ENCODE assay signal across 16 cellular contexts in genomic region chr1:114089502-114090138, GRCh38.
DNase-seq lines count a peak whose midpoint lies in the region; ATAC-seq and TF ChIP-seq lines count a peak whose summit lies in the region.
"Had no signal": no experiment of that assay in that cellular context is flagged by ENCODE, and none has a peak within 500 bp of the region (broad histone marks: within the 10 kb centered on the region; RNA-seq: fewer than 3 reads in every experiment).

No MANE protein-coding gene starts in this region.

- no peaks in the 10 kb centered on the region for H3K9me2 ChIP-seq in PC-9 (ENCODE audit: insufficient read depth)

- H3K4me3 ChIP-seq in PC-9 (no peak overlapping the region), right cardiac atrium (ENCODE audit: low read length) (no peak overlapping the region)
- H3K4me3 ChIP-seq: BLaER1 had no signal

- H3K9me3 ChIP-seq in PC-9 (ENCODE audit: insufficient read depth, low read depth) (peaks cover 15% of the 10 kb centered on the region), right cardiac atrium (ENCODE audit: control insufficient read depth, low read length) (no peaks in the 10 kb centered on the region)
- H3K9me3 ChIP-seq: BLaER1, Caco-2 had no signal

- POLR2A ChIA-PET in PC-9 (lab: Charles Lee; ENCODE audit: unreplicated experiment) = no interaction called here

- no peaks in the 10 kb centered on the region for H3K36me3 ChIP-seq in PC-9 (ENCODE audit: low read depth)
- H3K36me3 ChIP-seq: BLaER1 had no signal

- peak overlapping the region; percentile 73 for H3K27ac ChIP-seq in PC-9
- H3K27ac ChIP-seq in foreskin keratinocyte = peak overlapping the region; percentile 24
- H3K27ac ChIP-seq in right cardiac atrium (ENCODE audit: low read length) = no peak overlapping the region
- H3K27ac ChIP-seq: BLaER1 had no signal

- H3K27me3 ChIP-seq in PC-9 (ENCODE audit: insufficient read depth, low read depth) = no peaks in the 10 kb centered on the region
- H3K27me3 ChIP-seq in foreskin keratinocyte = no peaks in the 10 kb centered on the region
- H3K27me3 ChIP-seq in right cardiac atrium (ENCODE audit: control insufficient read depth, insufficient read depth) = no peaks in the 10 kb centered on the region
- H3K27me3 ChIP-seq: BLaER1 had no signal

- no peak overlapping the region for H2AFZ ChIP-seq in PC-9

- H3K4me1 ChIP-seq in PC-9 (replicated peaks; ENCODE audit: insufficient read depth) (peaks cover 61% of the 10 kb centered on the region), foreskin keratinocyte (peaks cover 19% of the 10 kb centered on the region), right cardiac atrium (ENCODE audit: control insufficient read depth, insufficient read depth, low read length) (no peaks in the 10 kb centered on the region)
- H3K4me1 ChIP-seq: BLaER1 had no signal

- TF ChIP-seq CTCF in PC-9 (conservative IDR thresholded peaks at IDR 0.05) (no peak), foreskin keratinocyte (conservative IDR thresholded peaks at IDR 0.05) (no peak)

- CTCF ChIA-PET in PC-9 (lab: Charles Lee) = no interaction called here

- no peaks in the 10 kb centered on the region for H3K79me2 ChIP-seq in PC-9 (ENCODE audit: low read depth)

- peak overlapping the region; percentile 16 for H3K4me2 ChIP-seq in PC-9
- H3K4me2 ChIP-seq: BLaER1 had no signal

- ATAC-seq in foreskin keratinocyte (peak; percentile 74), right cardiac atrium (no peak)
- ATAC-seq: HepG2 had no signal

- peak; percentile 3 for DNase-seq in activated effector memory CD4-positive, alpha-beta T cell treated with anti-CD3 and anti-CD28 coated beads, Interleukin-2, amount 50 U/mL, for 16 hours
- DNase-seq in activated effector memory CD4-positive, alpha-beta T cell treated with Interleukin-2 at 50 U/mL for 16 hours = no peak
- peak in 1 of 2 experiments; percentile 45 for DNase-seq in PC-9
- peak in 1 of 2 donors; percentile 66 for DNase-seq in foreskin keratinocyte
- no peak for DNase-seq in epidermal melanocyte (ENCODE audit: insufficient read length, low spot score)
- DNase-seq in DMS 273 treated with DMSO at 0.1 percent for 48 hours (lab: John Stamatoyannopoulos, UW) = no peak
- DNase-seq in right cardiac atrium = no peak
- DNase-seq: 8988T; AML-193; Caco-2; CD8-positive, alpha-beta memory T cell; DMS53; GF-D8; H7 had no signal

- H3F3A ChIP-seq in PC-9 (ENCODE audit: insufficient read depth, low read depth) = peaks cover 46% of the 10 kb centered on the region

- 82% methylated on average over 4 of the region's 4 CpGs for WGBS in right cardiac atrium

- intact Hi-C loops in PC-9 (cut with micrococcal nuclease; ENCODE audit: unreplicated experiment) = no loop called here
- intact Hi-C loops in right cardiac atrium (cut with DNase I) = no loop called here

- H4K20me1 ChIP-seq in PC-9 (ENCODE audit: insufficient read depth) = no peaks in the 10 kb centered on the region
- H4K20me1 ChIP-seq: BLaER1 had no signal

- no TSS peak for BruUV-seq in PC-9 (replicated peaks; lab: Mats Ljungman, UMichigan)
